ENCODE assay signal across 20 cellular contexts in genomic region chr11:86775342-86775741, GRCh38. TPM values are rescaled to one million over a fixed set of nuclear protein-coding genes. Genes with fewer than 3 reads are reported as not detected.
"Had no signal": no experiment of that assay in that cellular context is flagged by ENCODE, and none has a peak within 500 bp of the region (broad histone marks: within the 10 kb centered on the region; RNA-seq: fewer than 3 reads in every experiment).

No MANE protein-coding gene starts in this region.

- H3K4me3 ChIP-seq: cardiac muscle cell, K562 had no signal

- H3K27ac ChIP-seq: cardiac muscle cell had no signal

- DNase-seq: activated CD4-positive, alpha-beta memory T cell treated with anti-CD3 and anti-CD28 coated beads for 36 hours; activated CD4-positive, alpha-beta T cell treated with anti-CD3 and anti-CD28 coated beads for 48 hours; activated CD4-positive, CD25-positive, alpha-beta regulatory T cell treated with anti-CD3 and anti-CD28 coated beads, Interleukin-2, amount 50 U/mL, for 72 hours; activated CD8-positive, alpha-beta memory T cell treated with anti-CD3 and anti-CD28 coated beads for 24 hours; activated effector memory CD4-positive, alpha-beta T cell treated with anti-CD3 and anti-CD28 coated beads, Interleukin-2, amount 50 U/mL, for 16 hours; activated naive CD4-positive, alpha-beta T cell treated with anti-CD3 and anti-CD28 coated beads for 36 hours; activated T-cell treated with anti-CD3 and anti-CD28 coated beads, Interleukin-2, amount 50 U/mL, for 4 hours; amygdala; Karpas-422; NCI-H1930; NCI-H2107; NCI-H2171 treated with DMSO at 0.1 percent for 48 hours; NCI-H510A treated with DMSO at 0.1 percent for 48 hours; PC-3; SHP77 treated with DMSO at 0.1 percent for 48 hours; T-helper 17 cell; T-helper 9 cell had no signal

- H3K27me3 ChIP-seq: cardiac muscle cell had no signal

- H3K36me3 ChIP-seq: cardiac muscle cell had no signal

- ATAC-seq: activated T-cell treated with anti-CD3 and anti-CD28 coated beads, Interleukin-2, amount 50 U/mL, for 4 hours; K562; PC-3; T-helper 17 cell; WTC11 had no signal

RNA-seq across cellular contexts. Expression of gene PRSS23, which starts 25.0 kb away (rescaled TPM):
- total RNA-seq: T-helper 17 cell had no signal
